In the genomic region with DNA sequence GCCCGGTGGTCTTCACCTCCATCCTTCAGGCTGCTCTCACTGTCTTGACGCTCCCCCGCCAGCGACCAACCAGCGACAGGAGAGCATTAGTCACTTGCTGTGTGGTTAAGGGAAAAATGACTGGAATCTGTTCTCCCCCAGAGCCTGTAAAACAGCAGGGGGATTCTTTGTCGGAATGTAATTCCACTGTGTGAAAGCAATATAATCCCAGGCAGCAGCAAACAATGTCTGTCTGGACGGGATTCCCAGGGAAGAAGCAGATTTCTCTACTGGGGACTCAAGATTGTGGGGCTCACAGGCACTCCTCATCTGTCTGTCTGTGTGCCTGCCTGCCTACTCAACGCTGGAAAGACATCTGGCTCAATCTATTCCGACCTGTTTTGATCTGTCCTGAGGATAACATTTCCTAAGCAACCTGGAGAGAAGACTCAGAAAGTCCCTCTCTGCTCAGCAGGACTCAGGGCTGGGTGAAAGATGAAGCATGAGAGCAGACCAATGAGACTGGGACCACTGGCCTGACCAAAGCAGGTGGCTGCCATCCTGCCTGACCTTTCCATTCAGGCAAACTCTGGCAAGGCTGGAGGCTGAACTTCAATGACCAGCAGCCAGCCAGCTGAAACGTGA, we compare ENCODE assay signal across 1 cellular context.
TF ChIP-seq lines count a peak whose summit lies in the region.

No MANE protein-coding gene starts in this region.

TF ChIP-seq in HEK293, 187 proteins besides CTCF, POLR2A, EP300 and RAD21 (continued from another document and continues in another):
- TF ChIP-seq, protein P1, sequence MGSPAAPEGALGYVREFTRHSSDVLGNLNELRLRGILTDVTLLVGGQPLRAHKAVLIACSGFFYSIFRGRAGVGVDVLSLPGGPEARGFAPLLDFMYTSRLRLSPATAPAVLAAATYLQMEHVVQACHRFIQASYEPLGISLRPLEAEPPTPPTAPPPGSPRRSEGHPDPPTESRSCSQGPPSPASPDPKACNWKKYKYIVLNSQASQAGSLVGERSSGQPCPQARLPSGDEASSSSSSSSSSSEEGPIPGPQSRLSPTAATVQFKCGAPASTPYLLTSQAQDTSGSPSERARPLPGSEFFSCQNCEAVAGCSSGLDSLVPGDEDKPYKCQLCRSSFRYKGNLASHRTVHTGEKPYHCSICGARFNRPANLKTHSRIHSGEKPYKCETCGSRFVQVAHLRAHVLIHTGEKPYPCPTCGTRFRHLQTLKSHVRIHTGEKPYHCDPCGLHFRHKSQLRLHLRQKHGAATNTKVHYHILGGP (tag by site-specific recombination; IDR thresholded peaks at IDR 0.05): no peak
- TF ChIP-seq ZBTB1 (tag by site-specific recombination; IDR thresholded peaks at IDR 0.05) (0 out of 2 replicates have a peak, but pooled peaks have one; percentile 26), GLIS2 (tag by site-specific recombination; IDR thresholded peaks at IDR 0.05) (peak; percentile 65), SCRT1 (tag by site-specific recombination; IDR thresholded peaks at IDR 0.05; ENCODE audit: borderline replicate concordance) (no peak), HOXC10 (CRISPR knock-in tag; IDR thresholded peaks at IDR 0.05) (no peak), FEZF1 (tag by site-specific recombination; IDR thresholded peaks at IDR 0.05) (peak; percentile 90), ZNF664 (tag by site-specific recombination; IDR thresholded peaks at IDR 0.05) (no peak), GFI1B (tag by site-specific recombination; IDR thresholded peaks at IDR 0.05) (peak; percentile 66; the same call in 1 of the 2 replicates), ZNF600 (tag by site-specific recombination; IDR thresholded peaks at IDR 0.05) (peak; percentile 47; the same call in 1 of the 2 replicates), ZNF837 (tag by site-specific recombination; IDR thresholded peaks at IDR 0.05) (no peak), ZFP41 (tag by site-specific recombination; IDR thresholded peaks at IDR 0.05; ENCODE audit: borderline replicate concordance) (no peak), ZNF658 (tag by site-specific recombination; IDR thresholded peaks at IDR 0.05) (no peak), ZNF423 (tag by site-specific recombination; IDR thresholded peaks at IDR 0.05) (peak; percentile 86), GLIS1 (tag by site-specific recombination; IDR thresholded peaks at IDR 0.05) (peak; percentile 97), BCL11A (tag by site-specific recombination; IDR thresholded peaks at IDR 0.05; ENCODE audit: low read depth) (peak; percentile 40; the same call in 1 of the 2 replicates), ZNF629 (tag by site-specific recombination; IDR thresholded peaks at IDR 0.05) (peak; percentile 81), HOXD13 (CRISPR knock-in tag; IDR thresholded peaks at IDR 0.05; ENCODE audit: borderline replicate concordance) (peak; percentile 97), ZNF610 (tag by site-specific recombination; IDR thresholded peaks at IDR 0.05; ENCODE audit: borderline replicate concordance) (peak; percentile 68; the same call in 1 of the 2 replicates), ZNF501 (tag by site-specific recombination; IDR thresholded peaks at IDR 0.05) (peak; percentile 47; the same call in 1 of the 2 replicates), ZNF174 (tag by site-specific recombination; IDR thresholded peaks at IDR 0.05) (no peak), ZNF214 (tag by site-specific recombination; IDR thresholded peaks at IDR 0.05; ENCODE audit: borderline replicate concordance) (no peak), ZFHX2 (tag by site-specific recombination; conservative IDR thresholded peaks at IDR 0.05) (no peak)
- TF ChIP-seq, protein P2, sequence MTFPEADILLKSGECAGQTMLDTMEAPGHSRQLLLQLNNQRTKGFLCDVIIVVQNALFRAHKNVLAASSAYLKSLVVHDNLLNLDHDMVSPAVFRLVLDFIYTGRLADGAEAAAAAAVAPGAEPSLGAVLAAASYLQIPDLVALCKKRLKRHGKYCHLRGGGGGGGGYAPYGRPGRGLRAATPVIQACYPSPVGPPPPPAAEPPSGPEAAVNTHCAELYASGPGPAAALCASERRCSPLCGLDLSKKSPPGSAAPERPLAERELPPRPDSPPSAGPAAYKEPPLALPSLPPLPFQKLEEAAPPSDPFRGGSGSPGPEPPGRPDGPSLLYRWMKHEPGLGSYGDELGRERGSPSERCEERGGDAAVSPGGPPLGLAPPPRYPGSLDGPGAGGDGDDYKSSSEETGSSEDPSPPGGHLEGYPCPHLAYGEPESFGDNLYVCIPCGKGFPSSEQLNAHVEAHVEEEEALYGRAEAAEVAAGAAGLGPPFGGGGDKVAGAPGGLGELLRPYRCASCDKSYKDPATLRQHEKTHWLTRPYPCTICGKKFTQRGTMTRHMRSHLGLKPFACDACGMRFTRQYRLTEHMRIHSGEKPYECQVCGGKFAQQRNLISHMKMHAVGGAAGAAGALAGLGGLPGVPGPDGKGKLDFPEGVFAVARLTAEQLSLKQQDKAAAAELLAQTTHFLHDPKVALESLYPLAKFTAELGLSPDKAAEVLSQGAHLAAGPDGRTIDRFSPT (tag by site-specific recombination; IDR thresholded peaks at IDR 0.05): 0 out of 2 replicates have a peak, but pooled peaks have one; percentile 35
- TF ChIP-seq, protein P3, sequence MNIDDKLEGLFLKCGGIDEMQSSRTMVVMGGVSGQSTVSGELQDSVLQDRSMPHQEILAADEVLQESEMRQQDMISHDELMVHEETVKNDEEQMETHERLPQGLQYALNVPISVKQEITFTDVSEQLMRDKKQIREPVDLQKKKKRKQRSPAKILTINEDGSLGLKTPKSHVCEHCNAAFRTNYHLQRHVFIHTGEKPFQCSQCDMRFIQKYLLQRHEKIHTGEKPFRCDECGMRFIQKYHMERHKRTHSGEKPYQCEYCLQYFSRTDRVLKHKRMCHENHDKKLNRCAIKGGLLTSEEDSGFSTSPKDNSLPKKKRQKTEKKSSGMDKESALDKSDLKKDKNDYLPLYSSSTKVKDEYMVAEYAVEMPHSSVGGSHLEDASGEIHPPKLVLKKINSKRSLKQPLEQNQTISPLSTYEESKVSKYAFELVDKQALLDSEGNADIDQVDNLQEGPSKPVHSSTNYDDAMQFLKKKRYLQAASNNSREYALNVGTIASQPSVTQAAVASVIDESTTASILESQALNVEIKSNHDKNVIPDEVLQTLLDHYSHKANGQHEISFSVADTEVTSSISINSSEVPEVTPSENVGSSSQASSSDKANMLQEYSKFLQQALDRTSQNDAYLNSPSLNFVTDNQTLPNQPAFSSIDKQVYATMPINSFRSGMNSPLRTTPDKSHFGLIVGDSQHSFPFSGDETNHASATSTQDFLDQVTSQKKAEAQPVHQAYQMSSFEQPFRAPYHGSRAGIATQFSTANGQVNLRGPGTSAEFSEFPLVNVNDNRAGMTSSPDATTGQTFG (tag by site-specific recombination; IDR thresholded peaks at IDR 0.05; ENCODE audit: borderline replicate concordance): no peak
- TF ChIP-seq, protein P4, sequence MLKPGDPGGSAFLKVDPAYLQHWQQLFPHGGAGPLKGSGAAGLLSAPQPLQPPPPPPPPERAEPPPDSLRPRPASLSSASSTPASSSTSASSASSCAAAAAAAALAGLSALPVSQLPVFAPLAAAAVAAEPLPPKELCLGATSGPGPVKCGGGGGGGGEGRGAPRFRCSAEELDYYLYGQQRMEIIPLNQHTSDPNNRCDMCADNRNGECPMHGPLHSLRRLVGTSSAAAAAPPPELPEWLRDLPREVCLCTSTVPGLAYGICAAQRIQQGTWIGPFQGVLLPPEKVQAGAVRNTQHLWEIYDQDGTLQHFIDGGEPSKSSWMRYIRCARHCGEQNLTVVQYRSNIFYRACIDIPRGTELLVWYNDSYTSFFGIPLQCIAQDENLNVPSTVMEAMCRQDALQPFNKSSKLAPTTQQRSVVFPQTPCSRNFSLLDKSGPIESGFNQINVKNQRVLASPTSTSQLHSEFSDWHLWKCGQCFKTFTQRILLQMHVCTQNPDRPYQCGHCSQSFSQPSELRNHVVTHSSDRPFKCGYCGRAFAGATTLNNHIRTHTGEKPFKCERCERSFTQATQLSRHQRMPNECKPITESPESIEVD (tag by site-specific recombination; IDR thresholded peaks at IDR 0.05): peak; percentile 88
- TF ChIP-seq, protein P5, sequence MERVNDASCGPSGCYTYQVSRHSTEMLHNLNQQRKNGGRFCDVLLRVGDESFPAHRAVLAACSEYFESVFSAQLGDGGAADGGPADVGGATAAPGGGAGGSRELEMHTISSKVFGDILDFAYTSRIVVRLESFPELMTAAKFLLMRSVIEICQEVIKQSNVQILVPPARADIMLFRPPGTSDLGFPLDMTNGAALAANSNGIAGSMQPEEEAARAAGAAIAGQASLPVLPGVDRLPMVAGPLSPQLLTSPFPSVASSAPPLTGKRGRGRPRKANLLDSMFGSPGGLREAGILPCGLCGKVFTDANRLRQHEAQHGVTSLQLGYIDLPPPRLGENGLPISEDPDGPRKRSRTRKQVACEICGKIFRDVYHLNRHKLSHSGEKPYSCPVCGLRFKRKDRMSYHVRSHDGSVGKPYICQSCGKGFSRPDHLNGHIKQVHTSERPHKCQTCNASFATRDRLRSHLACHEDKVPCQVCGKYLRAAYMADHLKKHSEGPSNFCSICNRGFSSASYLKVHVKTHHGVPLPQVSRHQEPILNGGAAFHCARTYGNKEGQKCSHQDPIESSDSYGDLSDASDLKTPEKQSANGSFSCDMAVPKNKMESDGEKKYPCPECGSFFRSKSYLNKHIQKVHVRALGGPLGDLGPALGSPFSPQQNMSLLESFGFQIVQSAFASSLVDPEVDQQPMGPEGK (tag by site-specific recombination; IDR thresholded peaks at IDR 0.05): 0 out of 2 replicates have a peak, but pooled peaks have one; percentile 40
- TF ChIP-seq, protein P6, sequence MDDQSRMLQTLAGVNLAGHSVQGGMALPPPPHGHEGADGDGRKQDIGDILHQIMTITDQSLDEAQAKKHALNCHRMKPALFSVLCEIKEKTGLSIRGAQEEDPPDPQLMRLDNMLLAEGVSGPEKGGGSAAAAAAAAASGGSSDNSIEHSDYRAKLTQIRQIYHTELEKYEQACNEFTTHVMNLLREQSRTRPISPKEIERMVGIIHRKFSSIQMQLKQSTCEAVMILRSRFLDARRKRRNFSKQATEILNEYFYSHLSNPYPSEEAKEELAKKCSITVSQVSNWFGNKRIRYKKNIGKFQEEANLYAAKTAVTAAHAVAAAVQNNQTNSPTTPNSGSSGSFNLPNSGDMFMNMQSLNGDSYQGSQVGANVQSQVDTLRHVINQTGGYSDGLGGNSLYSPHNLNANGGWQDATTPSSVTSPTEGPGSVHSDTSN (CRISPR knock-in tag; IDR thresholded peaks at IDR 0.05): no peak
- TF ChIP-seq, protein P7, sequence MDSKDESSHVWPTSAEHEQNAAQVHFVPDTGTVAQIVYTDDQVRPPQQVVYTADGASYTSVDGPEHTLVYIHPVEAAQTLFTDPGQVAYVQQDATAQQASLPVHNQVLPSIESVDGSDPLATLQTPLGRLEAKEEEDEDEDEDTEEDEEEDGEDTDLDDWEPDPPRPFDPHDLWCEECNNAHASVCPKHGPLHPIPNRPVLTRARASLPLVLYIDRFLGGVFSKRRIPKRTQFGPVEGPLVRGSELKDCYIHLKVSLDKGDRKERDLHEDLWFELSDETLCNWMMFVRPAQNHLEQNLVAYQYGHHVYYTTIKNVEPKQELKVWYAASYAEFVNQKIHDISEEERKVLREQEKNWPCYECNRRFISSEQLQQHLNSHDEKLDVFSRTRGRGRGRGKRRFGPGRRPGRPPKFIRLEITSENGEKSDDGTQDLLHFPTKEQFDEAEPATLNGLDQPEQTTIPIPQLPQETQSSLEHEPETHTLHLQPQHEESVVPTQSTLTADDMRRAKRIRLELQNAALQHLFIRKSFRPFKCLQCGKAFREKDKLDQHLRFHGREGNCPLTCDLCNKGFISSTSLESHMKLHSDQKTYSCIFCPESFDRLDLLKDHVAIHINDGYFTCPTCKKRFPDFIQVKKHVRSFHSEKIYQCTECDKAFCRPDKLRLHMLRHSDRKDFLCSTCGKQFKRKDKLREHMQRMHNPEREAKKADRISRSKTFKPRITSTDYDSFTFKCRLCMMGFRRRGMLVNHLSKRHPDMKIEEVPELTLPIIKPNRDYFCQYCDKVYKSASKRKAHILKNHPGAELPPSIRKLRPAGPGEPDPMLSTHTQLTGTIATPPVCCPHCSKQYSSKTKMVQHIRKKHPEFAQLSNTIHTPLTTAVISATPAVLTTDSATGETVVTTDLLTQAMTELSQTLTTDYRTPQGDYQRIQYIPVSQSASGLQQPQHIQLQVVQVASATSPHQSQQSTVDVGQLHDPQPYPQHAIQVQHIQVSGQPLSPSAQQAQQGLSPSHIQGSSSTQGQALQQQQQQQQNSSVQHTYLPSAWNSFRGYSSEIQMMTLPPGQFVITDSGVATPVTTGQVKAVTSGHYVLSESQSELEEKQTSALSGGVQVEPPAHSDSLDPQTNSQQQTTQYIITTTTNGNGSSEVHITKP (tag by site-specific recombination; IDR thresholded peaks at IDR 0.05): peak; percentile 53; the same call in 1 of the 2 replicates
- TF ChIP-seq, protein P8, sequence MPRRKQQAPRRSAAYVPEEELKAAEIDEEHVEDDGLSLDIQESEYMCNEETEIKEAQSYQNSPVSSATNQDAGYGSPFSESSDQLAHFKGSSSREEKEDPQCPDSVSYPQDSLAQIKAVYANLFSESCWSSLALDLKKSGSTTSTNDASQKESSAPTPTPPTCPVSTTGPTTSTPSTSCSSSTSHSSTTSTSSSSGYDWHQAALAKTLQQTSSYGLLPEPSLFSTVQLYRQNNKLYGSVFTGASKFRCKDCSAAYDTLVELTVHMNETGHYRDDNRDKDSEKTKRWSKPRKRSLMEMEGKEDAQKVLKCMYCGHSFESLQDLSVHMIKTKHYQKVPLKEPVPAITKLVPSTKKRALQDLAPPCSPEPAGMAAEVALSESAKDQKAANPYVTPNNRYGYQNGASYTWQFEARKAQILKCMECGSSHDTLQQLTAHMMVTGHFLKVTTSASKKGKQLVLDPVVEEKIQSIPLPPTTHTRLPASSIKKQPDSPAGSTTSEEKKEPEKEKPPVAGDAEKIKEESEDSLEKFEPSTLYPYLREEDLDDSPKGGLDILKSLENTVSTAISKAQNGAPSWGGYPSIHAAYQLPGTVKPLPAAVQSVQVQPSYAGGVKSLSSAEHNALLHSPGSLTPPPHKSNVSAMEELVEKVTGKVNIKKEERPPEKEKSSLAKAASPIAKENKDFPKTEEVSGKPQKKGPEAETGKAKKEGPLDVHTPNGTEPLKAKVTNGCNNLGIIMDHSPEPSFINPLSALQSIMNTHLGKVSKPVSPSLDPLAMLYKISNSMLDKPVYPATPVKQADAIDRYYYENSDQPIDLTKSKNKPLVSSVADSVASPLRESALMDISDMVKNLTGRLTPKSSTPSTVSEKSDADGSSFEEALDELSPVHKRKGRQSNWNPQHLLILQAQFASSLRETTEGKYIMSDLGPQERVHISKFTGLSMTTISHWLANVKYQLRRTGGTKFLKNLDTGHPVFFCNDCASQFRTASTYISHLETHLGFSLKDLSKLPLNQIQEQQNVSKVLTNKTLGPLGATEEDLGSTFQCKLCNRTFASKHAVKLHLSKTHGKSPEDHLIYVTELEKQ (tag by site-specific recombination; IDR thresholded peaks at IDR 0.05; ENCODE audit: borderline replicate concordance): peak; percentile 45; the same call in 1 of the 2 replicates
- TF ChIP-seq, protein P9, sequence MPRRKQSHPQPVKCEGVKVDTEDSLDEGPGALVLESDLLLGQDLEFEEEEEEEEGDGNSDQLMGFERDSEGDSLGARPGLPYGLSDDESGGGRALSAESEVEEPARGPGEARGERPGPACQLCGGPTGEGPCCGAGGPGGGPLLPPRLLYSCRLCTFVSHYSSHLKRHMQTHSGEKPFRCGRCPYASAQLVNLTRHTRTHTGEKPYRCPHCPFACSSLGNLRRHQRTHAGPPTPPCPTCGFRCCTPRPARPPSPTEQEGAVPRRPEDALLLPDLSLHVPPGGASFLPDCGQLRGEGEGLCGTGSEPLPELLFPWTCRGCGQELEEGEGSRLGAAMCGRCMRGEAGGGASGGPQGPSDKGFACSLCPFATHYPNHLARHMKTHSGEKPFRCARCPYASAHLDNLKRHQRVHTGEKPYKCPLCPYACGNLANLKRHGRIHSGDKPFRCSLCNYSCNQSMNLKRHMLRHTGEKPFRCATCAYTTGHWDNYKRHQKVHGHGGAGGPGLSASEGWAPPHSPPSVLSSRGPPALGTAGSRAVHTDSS (tag by site-specific recombination; IDR thresholded peaks at IDR 0.05): 0 out of 2 replicates have a peak, but pooled peaks have one; percentile 14
